1 cellular context compared by ENCODE assay signal in the genomic region with DNA sequence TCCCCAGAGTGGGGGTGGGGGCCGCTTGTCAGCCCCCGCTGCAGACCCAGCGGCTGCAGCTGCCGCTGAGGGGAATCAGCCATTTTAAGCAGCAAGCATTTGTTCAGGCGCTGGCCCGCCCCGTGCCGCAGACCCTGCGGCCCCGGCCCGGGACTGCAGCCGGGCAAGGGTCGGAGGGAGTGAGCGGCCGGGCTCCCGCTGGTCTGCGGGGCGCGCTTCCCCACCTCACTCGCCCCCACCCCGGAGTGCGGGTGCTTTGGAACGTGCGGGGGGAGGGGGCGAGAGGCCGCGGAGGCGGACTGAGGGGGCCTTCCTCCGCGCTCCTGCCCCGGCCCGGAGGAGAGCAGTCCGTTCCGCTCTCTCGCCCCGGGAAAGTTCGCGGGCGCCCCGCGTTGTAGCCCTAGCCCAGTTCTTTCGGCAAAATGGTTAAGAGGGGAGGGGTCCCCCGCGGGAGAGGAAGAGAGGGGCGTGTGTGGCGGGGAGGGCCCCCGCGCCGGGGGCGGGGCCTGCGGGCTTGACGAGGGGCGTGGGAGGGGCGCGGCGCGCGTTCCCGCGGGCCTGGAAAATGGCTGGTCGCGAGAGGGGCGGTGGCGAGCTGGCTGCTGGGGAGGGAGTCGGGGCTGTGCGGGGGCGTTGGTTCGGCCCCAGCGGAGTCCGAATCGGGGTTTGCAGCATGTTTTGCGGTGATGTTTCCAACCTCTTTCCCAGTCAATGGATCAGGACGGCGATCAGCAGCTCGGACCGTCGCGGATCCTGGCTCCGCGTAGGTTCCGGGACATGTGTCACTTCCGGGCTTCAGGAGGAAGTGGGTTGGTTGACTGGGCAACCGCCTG.
TF ChIP-seq lines count a peak whose summit lies in the region.

No MANE protein-coding gene starts in this region.

TF ChIP-seq in HepG2, 621 proteins besides CTCF, POLR2A, EP300 and RAD21 (continued from another document and continues in another):
- TF ChIP-seq, protein P1, sequence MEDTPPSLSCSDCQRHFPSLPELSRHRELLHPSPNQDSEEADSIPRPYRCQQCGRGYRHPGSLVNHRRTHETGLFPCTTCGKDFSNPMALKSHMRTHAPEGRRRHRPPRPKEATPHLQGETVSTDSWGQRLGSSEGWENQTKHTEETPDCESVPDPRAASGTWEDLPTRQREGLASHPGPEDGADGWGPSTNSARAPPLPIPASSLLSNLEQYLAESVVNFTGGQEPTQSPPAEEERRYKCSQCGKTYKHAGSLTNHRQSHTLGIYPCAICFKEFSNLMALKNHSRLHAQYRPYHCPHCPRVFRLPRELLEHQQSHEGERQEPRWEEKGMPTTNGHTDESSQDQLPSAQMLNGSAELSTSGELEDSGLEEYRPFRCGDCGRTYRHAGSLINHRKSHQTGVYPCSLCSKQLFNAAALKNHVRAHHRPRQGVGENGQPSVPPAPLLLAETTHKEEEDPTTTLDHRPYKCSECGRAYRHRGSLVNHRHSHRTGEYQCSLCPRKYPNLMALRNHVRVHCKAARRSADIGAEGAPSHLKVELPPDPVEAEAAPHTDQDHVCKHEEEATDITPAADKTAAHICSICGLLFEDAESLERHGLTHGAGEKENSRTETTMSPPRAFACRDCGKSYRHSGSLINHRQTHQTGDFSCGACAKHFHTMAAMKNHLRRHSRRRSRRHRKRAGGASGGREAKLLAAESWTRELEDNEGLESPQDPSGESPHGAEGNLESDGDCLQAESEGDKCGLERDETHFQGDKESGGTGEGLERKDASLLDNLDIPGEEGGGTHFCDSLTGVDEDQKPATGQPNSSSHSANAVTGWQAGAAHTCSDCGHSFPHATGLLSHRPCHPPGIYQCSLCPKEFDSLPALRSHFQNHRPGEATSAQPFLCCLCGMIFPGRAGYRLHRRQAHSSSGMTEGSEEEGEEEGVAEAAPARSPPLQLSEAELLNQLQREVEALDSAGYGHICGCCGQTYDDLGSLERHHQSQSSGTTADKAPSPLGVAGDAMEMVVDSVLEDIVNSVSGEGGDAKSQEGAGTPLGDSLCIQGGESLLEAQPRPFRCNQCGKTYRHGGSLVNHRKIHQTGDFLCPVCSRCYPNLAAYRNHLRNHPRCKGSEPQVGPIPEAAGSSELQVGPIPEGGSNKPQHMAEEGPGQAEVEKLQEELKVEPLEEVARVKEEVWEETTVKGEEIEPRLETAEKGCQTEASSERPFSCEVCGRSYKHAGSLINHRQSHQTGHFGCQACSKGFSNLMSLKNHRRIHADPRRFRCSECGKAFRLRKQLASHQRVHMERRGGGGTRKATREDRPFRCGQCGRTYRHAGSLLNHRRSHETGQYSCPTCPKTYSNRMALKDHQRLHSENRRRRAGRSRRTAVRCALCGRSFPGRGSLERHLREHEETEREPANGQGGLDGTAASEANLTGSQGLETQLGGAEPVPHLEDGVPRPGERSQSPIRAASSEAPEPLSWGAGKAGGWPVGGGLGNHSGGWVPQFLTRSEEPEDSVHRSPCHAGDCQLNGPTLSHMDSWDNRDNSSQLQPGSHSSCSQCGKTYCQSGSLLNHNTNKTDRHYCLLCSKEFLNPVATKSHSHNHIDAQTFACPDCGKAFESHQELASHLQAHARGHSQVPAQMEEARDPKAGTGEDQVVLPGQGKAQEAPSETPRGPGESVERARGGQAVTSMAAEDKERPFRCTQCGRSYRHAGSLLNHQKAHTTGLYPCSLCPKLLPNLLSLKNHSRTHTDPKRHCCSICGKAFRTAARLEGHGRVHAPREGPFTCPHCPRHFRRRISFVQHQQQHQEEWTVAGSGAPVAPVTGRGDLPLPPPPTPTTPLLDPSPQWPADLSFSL (CRISPR knock-in tag; IDR thresholded peaks at IDR 0.05) = no peak; the same call in 1 of the 2 replicates
- TF ChIP-seq, protein P2, sequence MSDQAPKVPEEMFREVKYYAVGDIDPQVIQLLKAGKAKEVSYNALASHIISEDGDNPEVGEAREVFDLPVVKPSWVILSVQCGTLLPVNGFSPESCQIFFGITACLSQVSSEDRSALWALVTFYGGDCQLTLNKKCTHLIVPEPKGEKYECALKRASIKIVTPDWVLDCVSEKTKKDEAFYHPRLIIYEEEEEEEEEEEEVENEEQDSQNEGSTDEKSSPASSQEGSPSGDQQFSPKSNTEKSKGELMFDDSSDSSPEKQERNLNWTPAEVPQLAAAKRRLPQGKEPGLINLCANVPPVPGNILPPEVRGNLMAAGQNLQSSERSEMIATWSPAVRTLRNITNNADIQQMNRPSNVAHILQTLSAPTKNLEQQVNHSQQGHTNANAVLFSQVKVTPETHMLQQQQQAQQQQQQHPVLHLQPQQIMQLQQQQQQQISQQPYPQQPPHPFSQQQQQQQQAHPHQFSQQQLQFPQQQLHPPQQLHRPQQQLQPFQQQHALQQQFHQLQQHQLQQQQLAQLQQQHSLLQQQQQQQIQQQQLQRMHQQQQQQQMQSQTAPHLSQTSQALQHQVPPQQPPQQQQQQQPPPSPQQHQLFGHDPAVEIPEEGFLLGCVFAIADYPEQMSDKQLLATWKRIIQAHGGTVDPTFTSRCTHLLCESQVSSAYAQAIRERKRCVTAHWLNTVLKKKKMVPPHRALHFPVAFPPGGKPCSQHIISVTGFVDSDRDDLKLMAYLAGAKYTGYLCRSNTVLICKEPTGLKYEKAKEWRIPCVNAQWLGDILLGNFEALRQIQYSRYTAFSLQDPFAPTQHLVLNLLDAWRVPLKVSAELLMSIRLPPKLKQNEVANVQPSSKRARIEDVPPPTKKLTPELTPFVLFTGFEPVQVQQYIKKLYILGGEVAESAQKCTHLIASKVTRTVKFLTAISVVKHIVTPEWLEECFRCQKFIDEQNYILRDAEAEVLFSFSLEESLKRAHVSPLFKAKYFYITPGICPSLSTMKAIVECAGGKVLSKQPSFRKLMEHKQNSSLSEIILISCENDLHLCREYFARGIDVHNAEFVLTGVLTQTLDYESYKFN (CRISPR knock-in tag; conservative IDR thresholded peaks at IDR 0.05) = 0 out of 2 replicates have a peak, but pooled peaks have one; percentile 22
- TF ChIP-seq ZNF598 (CRISPR knock-in tag; IDR thresholded peaks at IDR 0.05; ENCODE audit: borderline replicate concordance) (0 out of 2 replicates have a peak, but pooled peaks have one; percentile 40), JUND (CRISPR knock-in tag; IDR thresholded peaks at IDR 0.05) (no peak), CEBPG (CRISPR knock-in tag; IDR thresholded peaks at IDR 0.05) (peak; percentile 11; the same call in 1 of the 2 replicates), ZNF788 (CRISPR knock-in tag; IDR thresholded peaks at IDR 0.05; ENCODE audit: borderline replicate concordance) (peak; percentile 52; the same call in 1 of the 2 replicates), ZNF782 (CRISPR knock-in tag; IDR thresholded peaks at IDR 0.05; ENCODE audit: borderline replicate concordance) (no peak), MXI1 (IDR thresholded peaks at IDR 0.05; ENCODE audit: borderline replicate concordance, low read depth, low read length) (peak; percentile 94), ZNF615 (CRISPR knock-in tag; IDR thresholded peaks at IDR 0.05; ENCODE audit: borderline replicate concordance) (no peak), KMT2A (CRISPR knock-in tag; IDR thresholded peaks at IDR 0.05) (0 out of 2 replicates have a peak, but pooled peaks have one; percentile 55), ATM (IDR thresholded peaks at IDR 0.05; ENCODE audit: borderline replicate concordance) (no peak), ZNF232 (CRISPR knock-in tag; IDR thresholded peaks at IDR 0.05; ENCODE audit: borderline replicate concordance) (0 out of 2 replicates have a peak, but pooled peaks have one; percentile 24), ZNF607 (CRISPR knock-in tag; IDR thresholded peaks at IDR 0.05; ENCODE audit: borderline replicate concordance) (no peak; the same call in 1 of the 2 replicates), ZNF562 (CRISPR knock-in tag; IDR thresholded peaks at IDR 0.05; ENCODE audit: borderline replicate concordance) (no peak), POGZ (CRISPR knock-in tag; IDR thresholded peaks at IDR 0.05) (0 out of 2 replicates have a peak, but pooled peaks have one; percentile 19), RFXAP (CRISPR knock-in tag; IDR thresholded peaks at IDR 0.05; ENCODE audit: borderline replicate concordance) (no peak), ZNF510 (CRISPR knock-in tag; IDR thresholded peaks at IDR 0.05; ENCODE audit: low read depth) (no peak), GABPB1 (CRISPR knock-in tag; IDR thresholded peaks at IDR 0.05) (peak; percentile 93), ZNF547 (CRISPR knock-in tag; IDR thresholded peaks at IDR 0.05) (peak; percentile 81; the same call in 1 of the 2 replicates), HOXA5 (CRISPR knock-in tag; IDR thresholded peaks at IDR 0.05) (peak; percentile 19; the same call in 1 of the 2 replicates)
- TF ChIP-seq, protein P3, sequence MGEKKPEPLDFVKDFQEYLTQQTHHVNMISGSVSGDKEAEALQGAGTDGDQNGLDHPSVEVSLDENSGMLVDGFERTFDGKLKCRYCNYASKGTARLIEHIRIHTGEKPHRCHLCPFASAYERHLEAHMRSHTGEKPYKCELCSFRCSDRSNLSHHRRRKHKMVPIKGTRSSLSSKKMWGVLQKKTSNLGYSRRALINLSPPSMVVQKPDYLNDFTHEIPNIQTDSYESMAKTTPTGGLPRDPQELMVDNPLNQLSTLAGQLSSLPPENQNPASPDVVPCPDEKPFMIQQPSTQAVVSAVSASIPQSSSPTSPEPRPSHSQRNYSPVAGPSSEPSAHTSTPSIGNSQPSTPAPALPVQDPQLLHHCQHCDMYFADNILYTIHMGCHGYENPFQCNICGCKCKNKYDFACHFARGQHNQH (CRISPR knock-in tag; IDR thresholded peaks at IDR 0.05) = peak; percentile 39; the same call in 1 of the 2 replicates
- TF ChIP-seq, protein P4, sequence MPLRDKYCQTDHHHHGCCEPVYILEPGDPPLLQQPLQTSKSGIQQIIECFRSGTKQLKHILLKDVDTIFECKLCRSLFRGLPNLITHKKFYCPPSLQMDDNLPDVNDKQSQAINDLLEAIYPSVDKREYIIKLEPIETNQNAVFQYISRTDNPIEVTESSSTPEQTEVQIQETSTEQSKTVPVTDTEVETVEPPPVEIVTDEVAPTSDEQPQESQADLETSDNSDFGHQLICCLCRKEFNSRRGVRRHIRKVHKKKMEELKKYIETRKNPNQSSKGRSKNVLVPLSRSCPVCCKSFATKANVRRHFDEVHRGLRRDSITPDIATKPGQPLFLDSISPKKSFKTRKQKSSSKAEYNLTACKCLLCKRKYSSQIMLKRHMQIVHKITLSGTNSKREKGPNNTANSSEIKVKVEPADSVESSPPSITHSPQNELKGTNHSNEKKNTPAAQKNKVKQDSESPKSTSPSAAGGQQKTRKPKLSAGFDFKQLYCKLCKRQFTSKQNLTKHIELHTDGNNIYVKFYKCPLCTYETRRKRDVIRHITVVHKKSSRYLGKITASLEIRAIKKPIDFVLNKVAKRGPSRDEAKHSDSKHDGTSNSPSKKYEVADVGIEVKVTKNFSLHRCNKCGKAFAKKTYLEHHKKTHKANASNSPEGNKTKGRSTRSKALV (CRISPR knock-in tag; IDR thresholded peaks at IDR 0.05) = no peak; the same call in 1 of the 2 replicates
- TF ChIP-seq, protein P5, sequence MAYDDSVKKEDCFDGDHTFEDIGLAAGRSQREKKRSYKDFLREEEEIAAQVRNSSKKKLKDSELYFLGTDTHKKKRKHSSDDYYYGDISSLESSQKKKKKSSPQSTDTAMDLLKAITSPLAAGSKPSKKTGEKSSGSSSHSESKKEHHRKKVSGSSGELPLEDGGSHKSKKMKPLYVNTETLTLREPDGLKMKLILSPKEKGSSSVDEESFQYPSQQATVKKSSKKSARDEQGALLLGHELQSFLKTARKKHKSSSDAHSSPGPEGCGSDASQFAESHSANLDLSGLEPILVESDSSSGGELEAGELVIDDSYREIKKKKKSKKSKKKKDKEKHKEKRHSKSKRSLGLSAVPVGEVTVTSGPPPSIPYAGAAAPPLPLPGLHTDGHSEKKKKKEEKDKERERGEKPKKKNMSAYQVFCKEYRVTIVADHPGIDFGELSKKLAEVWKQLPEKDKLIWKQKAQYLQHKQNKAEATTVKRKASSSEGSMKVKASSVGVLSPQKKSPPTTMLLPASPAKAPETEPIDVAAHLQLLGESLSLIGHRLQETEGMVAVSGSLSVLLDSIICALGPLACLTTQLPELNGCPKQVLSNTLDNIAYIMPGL (CRISPR knock-in tag; IDR thresholded peaks at IDR 0.05; ENCODE audit: borderline replicate concordance in 1 of 2, low read depth in 1 of 2) = peak in 1 of 2 experiments; percentile 68; a peak in 2 of 4 replicates
- TF ChIP-seq, protein P6, sequence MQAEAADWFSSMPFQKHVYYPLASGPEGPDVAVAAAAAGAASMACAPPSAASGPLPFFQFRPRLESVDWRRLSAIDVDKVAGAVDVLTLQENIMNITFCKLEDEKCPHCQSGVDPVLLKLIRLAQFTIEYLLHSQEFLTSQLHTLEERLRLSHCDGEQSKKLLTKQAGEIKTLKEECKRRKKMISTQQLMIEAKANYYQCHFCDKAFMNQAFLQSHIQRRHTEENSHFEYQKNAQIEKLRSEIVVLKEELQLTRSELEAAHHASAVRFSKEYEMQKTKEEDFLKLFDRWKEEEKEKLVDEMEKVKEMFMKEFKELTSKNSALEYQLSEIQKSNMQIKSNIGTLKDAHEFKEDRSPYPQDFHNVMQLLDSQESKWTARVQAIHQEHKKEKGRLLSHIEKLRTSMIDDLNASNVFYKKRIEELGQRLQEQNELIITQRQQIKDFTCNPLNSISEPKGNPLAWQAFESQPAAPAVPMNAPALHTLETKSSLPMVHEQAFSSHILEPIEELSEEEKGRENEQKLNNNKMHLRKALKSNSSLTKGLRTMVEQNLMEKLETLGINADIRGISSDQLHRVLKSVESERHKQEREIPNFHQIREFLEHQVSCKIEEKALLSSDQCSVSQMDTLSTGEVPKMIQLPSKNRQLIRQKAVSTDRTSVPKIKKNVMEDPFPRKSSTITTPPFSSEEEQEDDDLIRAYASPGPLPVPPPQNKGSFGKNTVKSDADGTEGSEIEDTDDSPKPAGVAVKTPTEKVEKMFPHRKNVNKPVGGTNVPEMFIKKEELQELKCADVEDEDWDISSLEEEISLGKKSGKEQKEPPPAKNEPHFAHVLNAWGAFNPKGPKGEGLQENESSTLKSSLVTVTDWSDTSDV (CRISPR knock-in tag; IDR thresholded peaks at IDR 0.05) = peak; percentile 53; the same call in 1 of the 2 replicates
- TF ChIP-seq, protein P7, sequence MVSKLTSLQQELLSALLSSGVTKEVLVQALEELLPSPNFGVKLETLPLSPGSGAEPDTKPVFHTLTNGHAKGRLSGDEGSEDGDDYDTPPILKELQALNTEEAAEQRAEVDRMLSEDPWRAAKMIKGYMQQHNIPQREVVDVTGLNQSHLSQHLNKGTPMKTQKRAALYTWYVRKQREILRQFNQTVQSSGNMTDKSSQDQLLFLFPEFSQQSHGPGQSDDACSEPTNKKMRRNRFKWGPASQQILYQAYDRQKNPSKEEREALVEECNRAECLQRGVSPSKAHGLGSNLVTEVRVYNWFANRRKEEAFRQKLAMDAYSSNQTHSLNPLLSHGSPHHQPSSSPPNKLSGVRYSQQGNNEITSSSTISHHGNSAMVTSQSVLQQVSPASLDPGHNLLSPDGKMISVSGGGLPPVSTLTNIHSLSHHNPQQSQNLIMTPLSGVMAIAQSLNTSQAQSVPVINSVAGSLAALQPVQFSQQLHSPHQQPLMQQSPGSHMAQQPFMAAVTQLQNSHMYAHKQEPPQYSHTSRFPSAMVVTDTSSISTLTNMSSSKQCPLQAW (CRISPR knock-in tag; IDR thresholded peaks at IDR 0.05) = peak; percentile 44; the same call in 1 of the 2 replicates
- TF ChIP-seq, protein P8, sequence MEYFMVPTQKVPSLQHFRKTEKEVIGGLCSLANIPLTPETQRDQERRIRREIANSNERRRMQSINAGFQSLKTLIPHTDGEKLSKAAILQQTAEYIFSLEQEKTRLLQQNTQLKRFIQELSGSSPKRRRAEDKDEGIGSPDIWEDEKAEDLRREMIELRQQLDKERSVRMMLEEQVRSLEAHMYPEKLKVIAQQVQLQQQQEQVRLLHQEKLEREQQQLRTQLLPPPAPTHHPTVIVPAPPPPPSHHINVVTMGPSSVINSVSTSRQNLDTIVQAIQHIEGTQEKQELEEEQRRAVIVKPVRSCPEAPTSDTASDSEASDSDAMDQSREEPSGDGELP (IDR thresholded peaks at IDR 0.05; ENCODE audit: borderline replicate concordance, low read depth) = no peak
